Comparison of ENCODE assay signal across 19 cellular contexts in the genomic region with DNA sequence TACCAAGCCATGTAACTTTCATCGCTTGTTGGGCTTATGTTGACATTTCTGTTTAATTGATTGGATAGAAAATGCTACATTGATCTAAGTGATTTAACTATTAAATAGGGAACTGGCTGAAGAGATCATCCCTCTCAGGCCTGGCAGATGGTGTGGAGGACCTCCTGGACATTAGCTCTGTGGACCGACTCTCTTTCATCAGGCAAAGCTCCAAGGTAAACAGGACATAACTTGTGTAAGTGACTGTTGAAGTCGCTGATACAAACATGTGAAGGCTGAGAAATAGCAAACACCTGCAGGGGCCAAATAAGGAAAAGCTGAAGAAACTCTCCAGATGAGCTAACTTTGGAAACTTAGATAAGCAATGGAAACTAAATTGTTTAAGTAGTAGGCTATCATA.
DNase-seq lines count a peak whose midpoint lies in the region; ATAC-seq, FAIRE-seq and TF ChIP-seq lines count a peak whose summit lies in the region.
"Had no signal": no experiment of that assay in that cellular context is flagged by ENCODE, and none has a peak within 500 bp of the region (broad histone marks: within the 10 kb centered on the region; RNA-seq: fewer than 3 reads in every experiment).

No MANE protein-coding gene starts in this region.

- H4K20me1 ChIP-seq in HepG2 (ENCODE audit: insufficient read depth, low read length) = no peaks in the 10 kb centered on the region
- H4K20me1 ChIP-seq: BLaER1 treated with 17β-estradiol and CSF1 and Interleukin-3, amounts not matched to agents 10 nM and 100 nM had no signal

- no peak overlapping the region for H3K4me3 ChIP-seq in HepG2 (replicated peaks in 1 of 3; ENCODE audit: insufficient read depth in 1 of 3, low read depth in 2 of 3, low read length in 3 of 3)
- no peak overlapping the region for H3K4me3 ChIP-seq in right lobe of liver
- H3K4me3 ChIP-seq in WERI-Rb-1 (ENCODE audit: low read depth, low read length) = no peak overlapping the region
- H3K4me3 ChIP-seq: A549; BLaER1 treated with 17β-estradiol and CSF1 and Interleukin-3, amounts not matched to agents 10 nM and 100 nM had no signal

- H3K9me3 ChIP-seq in HepG2 (ENCODE audit: low read length) = no peaks in the 10 kb centered on the region
- H3K9me3 ChIP-seq in right lobe of liver = no peaks in the 10 kb centered on the region
- H3K9me3 ChIP-seq in WERI-Rb-1 (ENCODE audit: severe bottlenecking) = no peaks in the 10 kb centered on the region
- H3K9me3 ChIP-seq: A549 had no signal

- POLR2A ChIA-PET in HepG2 (lab: Yijun Ruan, JAX) = no interaction called here

- ATAC-seq in HepG2 (peak; percentile 43; the same call in 1 of the 3 replicates), right lobe of liver (no peak), HG03135 (IDR thresholded peaks at IDR 0.05; ENCODE audit: unreplicated experiment) (no peak)
- ATAC-seq: A549 had no signal

- TF ChIP-seq POLR2A in HepG2 (IDR thresholded peaks at IDR 0.05; ENCODE audit: insufficient read depth in 1 of 2, low read depth in 2 of 2, low read length in 2 of 2) (no peak), right lobe of liver (IDR thresholded peaks at IDR 0.05) (no peak)

- TF ChIP-seq CTCF in HepG2 (CRISPR knock-in tag; IDR thresholded peaks at IDR 0.05) (no peak), right lobe of liver (IDR thresholded peaks at IDR 0.05) (no peak), WERI-Rb-1 (IDR thresholded peaks at IDR 0.05; ENCODE audit: low read depth, low read length) (no peak)

- CTCF ChIA-PET in HepG2 (lab: Yijun Ruan, JAX; ENCODE audit: low intra/inter-chr PET ratio, low total read pairs) = no interaction called here

- no peaks in the 10 kb centered on the region for H3K79me2 ChIP-seq in HepG2 (ENCODE audit: insufficient read depth, low read length)

- no peak overlapping the region for H3K27ac ChIP-seq in HepG2 (ENCODE audit: extremely low read length, insufficient read depth, low read length)
- H3K27ac ChIP-seq in right lobe of liver = no peak overlapping the region
- H3K27ac ChIP-seq in WERI-Rb-1 = no peak overlapping the region
- H3K27ac ChIP-seq: A549; BLaER1 treated with 17β-estradiol and CSF1 and Interleukin-3, amounts not matched to agents 10 nM and 100 nM had no signal

- H3K4me2 ChIP-seq in HepG2 (ENCODE audit: low read depth, low read length) = no peak overlapping the region
- H3K4me2 ChIP-seq: A549; BLaER1 treated with 17β-estradiol and CSF1 and Interleukin-3, amounts not matched to agents 10 nM and 100 nM had no signal

- no peak for TF ChIP-seq RAD21 in HepG2 (CRISPR knock-in tag; IDR thresholded peaks at IDR 0.05)

- intact Hi-C loops in HepG2 (cut with micrococcal nuclease; ENCODE audit: unreplicated experiment) (no loop called here), right lobe of liver (cut with DNase I) (no loop called here)

- H3K27me3 ChIP-seq in HepG2 (ENCODE audit: control insufficient read depth in 1 of 2, insufficient read depth in 2 of 2, low read length in 2 of 2) (no peaks in the 10 kb centered on the region), right lobe of liver (no peaks in the 10 kb centered on the region), WERI-Rb-1 (ENCODE audit: insufficient read depth, low read depth, severe bottlenecking) (no peaks in the 10 kb centered on the region)
- H3K27me3 ChIP-seq: BLaER1 treated with 17β-estradiol and CSF1 and Interleukin-3, amounts not matched to agents 10 nM and 100 nM had no signal

- no TSS peak for BruUV-seq in HepG2 (replicated peaks; lab: Mats Ljungman, UMichigan)

- WGBS in HepG2 (ENCODE audit: low lambda C conversion rate) = 2% methylated on average over 3 of the region's 3 CpGs
- WGBS in right lobe of liver (ENCODE audit: insufficient coverage, low coverage, low lambda C conversion rate, missing lambda C conversion rate) = 23% methylated on average over 3 of the region's 3 CpGs

- H3K4me1 ChIP-seq in HepG2 (ENCODE audit: insufficient read depth, low read length) (no peaks in the 10 kb centered on the region), right lobe of liver (no peaks in the 10 kb centered on the region)
- H3K4me1 ChIP-seq: A549 had no signal

- no peak for TF ChIP-seq EP300 in HepG2 (IDR thresholded peaks at IDR 0.05; ENCODE audit: low read depth in 2 of 2, low read length in 2 of 2)
- no peak for TF ChIP-seq EP300 in HepG2 (CRISPR knock-in tag; IDR thresholded peaks at IDR 0.05; ENCODE audit: borderline replicate concordance)

- DNase-seq in HepG2 (ENCODE audit: low spot score) (no peak), right lobe of liver (no peak), NCI-H2196 treated with DMSO at 0.1 percent for 48 hours (lab: John Stamatoyannopoulos, UW; ENCODE audit: unreplicated experiment) (peak; percentile 12), WERI-Rb-1 (peak; percentile 31), HuH-7 (ENCODE audit: low spot score) (no peak)
- no peak for DNase-seq in activated CD4-positive, alpha-beta T cell treated with anti-CD3 and anti-CD28 coated beads, Interleukin-2, amount 50 U/mL, for 1 hour
- DNase-seq: AML-193; Calu3; CD4-positive, CD25-positive, alpha-beta regulatory T cell; DMS 273 treated with DMSO at 0.1 percent for 48 hours; DMS79 treated with DMSO at 0.1 percent for 48 hours; EL; GDM1; GOT3; H9 had no signal

- H3K9ac ChIP-seq in HepG2 (ENCODE audit: insufficient read depth, low read depth, low read length) = no peak overlapping the region
- H3K9ac ChIP-seq: BLaER1 treated with 17β-estradiol and CSF1 and Interleukin-3, amounts not matched to agents 10 nM and 100 nM had no signal

- in situ Hi-C loops in HepG2 (cut with HindIII; ENCODE audit: extremely low pct_ligation_motif_present, low pct_unique_long_range_greater_than_20kb) = no loop called here

- no peak overlapping the region for H2AFZ ChIP-seq in HepG2 (ENCODE audit: low read length)

- H3K36me3 ChIP-seq in HepG2 (replicated peaks in 1 of 2; ENCODE audit: control insufficient read depth in 1 of 2, insufficient read depth in 2 of 2, low read length in 2 of 2) (no peaks in the 10 kb centered on the region), right lobe of liver (no peaks in the 10 kb centered on the region), WERI-Rb-1 (peaks cover 2% of the 10 kb centered on the region; the same call in 1 of the 2 replicates)
- H3K36me3 ChIP-seq: BLaER1 treated with 17β-estradiol and CSF1 and Interleukin-3, amounts not matched to agents 10 nM and 100 nM had no signal

- no peak for FAIRE-seq in HepG2 (lab: Jason Lieb, UNC)
- FAIRE-seq: A549, GM19239 had no signal

TF ChIP-seq in HepG2, 621 proteins besides CTCF, POLR2A, EP300 and RAD21 (continues in another document):
- TF ChIP-seq, protein P1, sequence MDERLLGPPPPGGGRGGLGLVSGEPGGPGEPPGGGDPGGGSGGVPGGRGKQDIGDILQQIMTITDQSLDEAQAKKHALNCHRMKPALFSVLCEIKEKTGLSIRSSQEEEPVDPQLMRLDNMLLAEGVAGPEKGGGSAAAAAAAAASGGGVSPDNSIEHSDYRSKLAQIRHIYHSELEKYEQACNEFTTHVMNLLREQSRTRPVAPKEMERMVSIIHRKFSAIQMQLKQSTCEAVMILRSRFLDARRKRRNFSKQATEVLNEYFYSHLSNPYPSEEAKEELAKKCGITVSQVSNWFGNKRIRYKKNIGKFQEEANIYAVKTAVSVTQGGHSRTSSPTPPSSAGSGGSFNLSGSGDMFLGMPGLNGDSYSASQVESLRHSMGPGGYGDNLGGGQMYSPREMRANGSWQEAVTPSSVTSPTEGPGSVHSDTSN (CRISPR knock-in tag; IDR thresholded peaks at IDR 0.05) = no peak
- TF ChIP-seq AKNA (CRISPR knock-in tag; IDR thresholded peaks at IDR 0.05; ENCODE audit: borderline replicate concordance) = no peak
- TF ChIP-seq ZNF256 (CRISPR knock-in tag; conservative IDR thresholded peaks at IDR 0.05) = no peak
- TF ChIP-seq ZNF263 (CRISPR knock-in tag; IDR thresholded peaks at IDR 0.05) = no peak

Comparison
In these comparisons a context has a peak if more than half of its experiments do, and no peak if none do; other contexts are left out.
1. DNase-seq: peak in NCI-H2196 treated with DMSO at 0.1 percent for 48 hours (single experiment) and WERI-Rb-1 (single experiment); none in HepG2 (single experiment), right lobe of liver (0 of 3), HuH-7 (single experiment) and activated CD4-positive, alpha-beta T cell treated with anti-CD3 and anti-CD28 coated beads, Interleukin-2, amount 50 U/mL, for 1 hour (single experiment).